Comparison of ENCODE assay signal across 1 cellular context in genomic region chr1:12477936-12478611, GRCh38.
A peak's percentile ranks its signal among the peaks of the same experiment; 100 is the strongest.
TF ChIP-seq lines count a peak whose summit lies in the region.

No MANE protein-coding gene starts in this region.

TF ChIP-seq in HEK293, 187 proteins besides CTCF, POLR2A, EP300 and RAD21 (continued from another document and continues in another):
- no peak for TF ChIP-seq PRDM2 (tag by site-specific recombination; IDR thresholded peaks at IDR 0.05; ENCODE audit: borderline replicate concordance)
- no peak for TF ChIP-seq YY2 (tag by site-specific recombination; IDR thresholded peaks at IDR 0.05)
- TF ChIP-seq ZNF660 (tag by site-specific recombination; IDR thresholded peaks at IDR 0.05): peak; percentile 99
- TF ChIP-seq PRDM6 (tag by site-specific recombination; IDR thresholded peaks at IDR 0.05): peak; percentile 97
- TF ChIP-seq OSR2 (tag by site-specific recombination; IDR thresholded peaks at IDR 0.05): peak; percentile 94
- peak; percentile 94 for TF ChIP-seq HOXD13 (CRISPR knock-in tag; IDR thresholded peaks at IDR 0.05; ENCODE audit: borderline replicate concordance)
- TF ChIP-seq ZNF791 (tag by site-specific recombination; IDR thresholded peaks at IDR 0.05): no peak
- TF ChIP-seq ZNF133 (tag by site-specific recombination; IDR thresholded peaks at IDR 0.05): no peak
- peak; percentile 96 for TF ChIP-seq ZNF2 (tag by site-specific recombination; IDR thresholded peaks at IDR 0.05)
- peak; percentile 99 for TF ChIP-seq ZXDB (tag by site-specific recombination; IDR thresholded peaks at IDR 0.05)
- peak; percentile 100 for TF ChIP-seq SP7 (tag by site-specific recombination; IDR thresholded peaks at IDR 0.05)
- peak; percentile 93 for TF ChIP-seq ZNF184 (tag by site-specific recombination; IDR thresholded peaks at IDR 0.05)
- TF ChIP-seq ZNF692 (tag by site-specific recombination; IDR thresholded peaks at IDR 0.05): peak; percentile 95
- TF ChIP-seq KLF8 (tag by site-specific recombination; IDR thresholded peaks at IDR 0.05): peak; percentile 97
- TF ChIP-seq SCRT1 (tag by site-specific recombination; IDR thresholded peaks at IDR 0.05; ENCODE audit: borderline replicate concordance): peak; percentile 66; the same call in 1 of the 2 replicates
- no peak for TF ChIP-seq ZNF416 (tag by site-specific recombination; IDR thresholded peaks at IDR 0.05)
- TF ChIP-seq ZNF274 (IDR thresholded peaks at IDR 0.05; ENCODE audit: low read length): no peak
- TF ChIP-seq ZNF274 (tag by site-specific recombination; IDR thresholded peaks at IDR 0.05; ENCODE audit: borderline replicate concordance): no peak
- TF ChIP-seq ZSCAN18 (tag by site-specific recombination; IDR thresholded peaks at IDR 0.05): no peak
- peak; percentile 63 for TF ChIP-seq ZIC2 (tag by site-specific recombination; IDR thresholded peaks at IDR 0.05)
- peak; percentile 34 for TF ChIP-seq GLIS2 (tag by site-specific recombination; IDR thresholded peaks at IDR 0.05)
- 0 out of 2 replicates have a peak, but pooled peaks have one; percentile 67 for TF ChIP-seq ZNF302 (tag by site-specific recombination; IDR thresholded peaks at IDR 0.05; ENCODE audit: low read depth)
- TF ChIP-seq ZNF335 (tag by site-specific recombination; conservative IDR thresholded peaks at IDR 0.05): peak; percentile 56
- TF ChIP-seq BCL11A (tag by site-specific recombination; IDR thresholded peaks at IDR 0.05; ENCODE audit: low read depth): peak; percentile 95
- TF ChIP-seq KLF16 (tag by site-specific recombination; IDR thresholded peaks at IDR 0.05): peak; percentile 95
- no peak for TF ChIP-seq ZNF132 (tag by site-specific recombination; IDR thresholded peaks at IDR 0.05; ENCODE audit: borderline replicate concordance)
- TF ChIP-seq ZNF513 (tag by site-specific recombination; IDR thresholded peaks at IDR 0.05): peak; percentile 35; the same call in 1 of the 2 replicates
- TF ChIP-seq IKZF3 (tag by site-specific recombination; IDR thresholded peaks at IDR 0.05): peak; percentile 88
- peak; percentile 98 for TF ChIP-seq PATZ1 (tag by site-specific recombination; IDR thresholded peaks at IDR 0.05)
- peak; percentile 98 for TF ChIP-seq ZNF645 (tag by site-specific recombination; IDR thresholded peaks at IDR 0.05)
- TF ChIP-seq MZF1 (tag by site-specific recombination; IDR thresholded peaks at IDR 0.05; ENCODE audit: borderline replicate concordance): peak; percentile 91
- no peak for TF ChIP-seq ZNF530 (tag by site-specific recombination; IDR thresholded peaks at IDR 0.05; ENCODE audit: low read depth)
- peak; percentile 99 for TF ChIP-seq ZNF366 (tag by site-specific recombination; conservative IDR thresholded peaks at IDR 0.05)
- peak; percentile 88 for TF ChIP-seq ZBTB8A (tag by site-specific recombination; IDR thresholded peaks at IDR 0.05)
- TF ChIP-seq GLI2 (tag by site-specific recombination; IDR thresholded peaks at IDR 0.05; ENCODE audit: borderline replicate concordance, low read depth): peak; percentile 96
- TF ChIP-seq ZNF792 (tag by site-specific recombination; IDR thresholded peaks at IDR 0.05): peak; percentile 70; the same call in 1 of the 2 replicates
- TF ChIP-seq ZBTB48 (tag by site-specific recombination; IDR thresholded peaks at IDR 0.05): peak; percentile 79
- peak; percentile 100 for TF ChIP-seq ZEB2 (tag by site-specific recombination; IDR thresholded peaks at IDR 0.05)
- peak; percentile 35 for TF ChIP-seq ZNF510 (tag by site-specific recombination; IDR thresholded peaks at IDR 0.05; ENCODE audit: insufficient replicate concordance)
- TF ChIP-seq ZNF391 (tag by site-specific recombination; IDR thresholded peaks at IDR 0.05; ENCODE audit: borderline replicate concordance, low read depth): peak; percentile 98; the same call in 1 of the 2 replicates
- no peak for TF ChIP-seq ZNF768 (tag by site-specific recombination; IDR thresholded peaks at IDR 0.05)
- TF ChIP-seq ZNF600 (tag by site-specific recombination; IDR thresholded peaks at IDR 0.05): peak; percentile 98
- peak; percentile 97 for TF ChIP-seq ZBTB17 (tag by site-specific recombination; IDR thresholded peaks at IDR 0.05)
- TF ChIP-seq ZNF626 (tag by site-specific recombination; IDR thresholded peaks at IDR 0.05): 0 out of 2 replicates have a peak, but pooled peaks have one; percentile 11
- TF ChIP-seq ZNF394 (tag by site-specific recombination; IDR thresholded peaks at IDR 0.05; ENCODE audit: borderline replicate concordance): peak; percentile 85
- TF ChIP-seq ZNF341 (tag by site-specific recombination; IDR thresholded peaks at IDR 0.05; ENCODE audit: low read depth): peak; percentile 87
- peak; percentile 76 for TF ChIP-seq PRDM1 (tag by site-specific recombination; IDR thresholded peaks at IDR 0.05)
- peak; percentile 76 for TF ChIP-seq ZNF449 (tag by site-specific recombination; IDR thresholded peaks at IDR 0.05)
- TF ChIP-seq ZNF707 (tag by site-specific recombination; IDR thresholded peaks at IDR 0.05): no peak
